ENCODE assay signal across 1 cellular context in the genomic region with DNA sequence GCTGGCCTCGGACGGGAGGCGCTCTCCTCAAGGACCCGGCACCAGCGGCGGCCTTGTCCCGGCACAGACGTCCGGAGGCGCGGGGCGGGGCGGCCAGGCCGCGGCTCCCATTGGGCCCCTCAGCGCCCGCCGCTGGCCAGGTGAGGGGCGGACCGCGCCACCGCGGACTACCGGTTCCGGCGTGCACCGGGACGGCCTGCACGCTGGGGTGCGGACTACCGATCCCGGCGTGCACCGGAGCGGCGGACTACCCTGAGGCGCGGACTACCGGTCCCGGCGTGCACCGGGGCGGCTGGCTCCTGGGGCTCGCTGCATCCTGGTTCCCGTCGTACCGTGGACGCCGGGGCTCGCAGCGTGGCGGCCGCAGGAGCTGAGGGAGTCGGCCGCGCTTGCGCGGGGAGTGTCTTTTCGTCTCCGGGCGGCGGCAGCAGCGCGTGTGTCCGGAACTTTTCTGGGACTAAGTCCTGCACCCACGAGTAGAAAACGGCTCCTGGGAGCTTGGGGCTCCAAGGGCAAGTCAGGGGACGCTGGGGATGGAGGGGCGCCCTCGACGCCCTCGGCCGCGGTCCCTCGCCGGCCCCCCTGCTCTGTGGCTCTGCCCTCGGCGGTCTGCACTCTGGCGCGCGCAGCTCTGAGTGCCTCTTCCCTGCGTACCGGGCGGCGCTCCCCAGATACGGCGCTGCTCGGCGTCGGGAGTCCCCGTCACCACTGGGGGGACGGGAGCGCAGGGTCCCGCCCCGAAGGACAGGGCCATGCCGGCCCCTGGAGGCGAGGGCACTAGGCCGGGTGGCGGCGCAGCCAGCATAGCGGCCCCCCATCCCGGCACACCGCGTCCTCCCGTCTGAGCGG.
TF ChIP-seq lines count a peak whose summit lies in the region.

A gene (minus strand): TSS at position 86 of the 849 bp plus-strand sequence. CDS start 206 bp downstream, outside the sequence.

TF ChIP-seq in HepG2, 621 proteins besides CTCF, POLR2A, EP300 and RAD21 (continued from another document and continues in another):
- no peak for TF ChIP-seq ZC3H4 (CRISPR knock-in tag; IDR thresholded peaks at IDR 0.05; ENCODE audit: borderline replicate concordance)
- TF ChIP-seq, protein P1, sequence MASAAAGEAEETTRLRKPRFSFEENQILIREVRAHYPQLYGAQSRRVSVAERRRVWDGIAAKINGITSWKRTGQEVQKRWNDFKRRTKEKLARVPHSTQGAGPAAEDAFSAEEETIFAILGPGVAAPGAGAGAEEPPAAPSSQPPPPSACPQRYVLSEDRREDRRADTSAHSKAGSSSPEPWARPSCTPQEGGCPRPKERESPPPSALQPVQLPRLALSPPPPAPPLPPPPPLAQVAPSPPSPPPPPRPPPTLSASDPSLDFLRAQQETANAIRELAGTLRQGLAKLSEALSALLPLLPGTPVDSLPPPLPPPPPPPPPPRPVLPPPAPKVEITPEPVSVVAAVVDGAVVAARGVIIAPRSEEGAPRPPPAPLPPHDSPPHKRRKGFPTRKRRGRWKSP (CRISPR knock-in tag; IDR thresholded peaks at IDR 0.05): peak; percentile 83; the same call in 1 of the 2 replicates
- TF ChIP-seq, protein P2, sequence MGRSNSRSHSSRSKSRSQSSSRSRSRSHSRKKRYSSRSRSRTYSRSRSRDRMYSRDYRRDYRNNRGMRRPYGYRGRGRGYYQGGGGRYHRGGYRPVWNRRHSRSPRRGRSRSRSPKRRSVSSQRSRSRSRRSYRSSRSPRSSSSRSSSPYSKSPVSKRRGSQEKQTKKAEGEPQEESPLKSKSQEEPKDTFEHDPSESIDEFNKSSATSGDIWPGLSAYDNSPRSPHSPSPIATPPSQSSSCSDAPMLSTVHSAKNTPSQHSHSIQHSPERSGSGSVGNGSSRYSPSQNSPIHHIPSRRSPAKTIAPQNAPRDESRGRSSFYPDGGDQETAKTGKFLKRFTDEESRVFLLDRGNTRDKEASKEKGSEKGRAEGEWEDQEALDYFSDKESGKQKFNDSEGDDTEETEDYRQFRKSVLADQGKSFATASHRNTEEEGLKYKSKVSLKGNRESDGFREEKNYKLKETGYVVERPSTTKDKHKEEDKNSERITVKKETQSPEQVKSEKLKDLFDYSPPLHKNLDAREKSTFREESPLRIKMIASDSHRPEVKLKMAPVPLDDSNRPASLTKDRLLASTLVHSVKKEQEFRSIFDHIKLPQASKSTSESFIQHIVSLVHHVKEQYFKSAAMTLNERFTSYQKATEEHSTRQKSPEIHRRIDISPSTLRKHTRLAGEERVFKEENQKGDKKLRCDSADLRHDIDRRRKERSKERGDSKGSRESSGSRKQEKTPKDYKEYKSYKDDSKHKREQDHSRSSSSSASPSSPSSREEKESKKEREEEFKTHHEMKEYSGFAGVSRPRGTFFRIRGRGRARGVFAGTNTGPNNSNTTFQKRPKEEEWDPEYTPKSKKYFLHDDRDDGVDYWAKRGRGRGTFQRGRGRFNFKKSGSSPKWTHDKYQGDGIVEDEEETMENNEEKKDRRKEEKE (IDR thresholded peaks at IDR 0.05): no peak
- no peak for TF ChIP-seq TCF7L2 (IDR thresholded peaks at IDR 0.05; ENCODE audit: low read depth, low read length)
- no peak for TF ChIP-seq ZNF12 (CRISPR knock-in tag; IDR thresholded peaks at IDR 0.05)
- TF ChIP-seq, protein P3, sequence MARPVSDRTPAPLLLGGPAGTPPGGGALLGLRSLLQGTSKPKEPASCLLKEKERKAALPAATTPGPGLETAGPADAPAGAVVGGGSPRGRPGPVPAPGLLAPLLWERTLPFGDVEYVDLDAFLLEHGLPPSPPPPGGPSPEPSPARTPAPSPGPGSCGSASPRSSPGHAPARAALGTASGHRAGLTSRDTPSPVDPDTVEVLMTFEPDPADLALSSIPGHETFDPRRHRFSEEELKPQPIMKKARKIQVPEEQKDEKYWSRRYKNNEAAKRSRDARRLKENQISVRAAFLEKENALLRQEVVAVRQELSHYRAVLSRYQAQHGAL (CRISPR knock-in tag; IDR thresholded peaks at IDR 0.05; ENCODE audit: not compliant biosample characterization): no peak
- TF ChIP-seq ZBTB8A (CRISPR knock-in tag; IDR thresholded peaks at IDR 0.05; ENCODE audit: borderline replicate concordance, low read depth): no peak
- TF ChIP-seq ZNF30 (CRISPR knock-in tag; IDR thresholded peaks at IDR 0.05): no peak
- TF ChIP-seq, protein P4, sequence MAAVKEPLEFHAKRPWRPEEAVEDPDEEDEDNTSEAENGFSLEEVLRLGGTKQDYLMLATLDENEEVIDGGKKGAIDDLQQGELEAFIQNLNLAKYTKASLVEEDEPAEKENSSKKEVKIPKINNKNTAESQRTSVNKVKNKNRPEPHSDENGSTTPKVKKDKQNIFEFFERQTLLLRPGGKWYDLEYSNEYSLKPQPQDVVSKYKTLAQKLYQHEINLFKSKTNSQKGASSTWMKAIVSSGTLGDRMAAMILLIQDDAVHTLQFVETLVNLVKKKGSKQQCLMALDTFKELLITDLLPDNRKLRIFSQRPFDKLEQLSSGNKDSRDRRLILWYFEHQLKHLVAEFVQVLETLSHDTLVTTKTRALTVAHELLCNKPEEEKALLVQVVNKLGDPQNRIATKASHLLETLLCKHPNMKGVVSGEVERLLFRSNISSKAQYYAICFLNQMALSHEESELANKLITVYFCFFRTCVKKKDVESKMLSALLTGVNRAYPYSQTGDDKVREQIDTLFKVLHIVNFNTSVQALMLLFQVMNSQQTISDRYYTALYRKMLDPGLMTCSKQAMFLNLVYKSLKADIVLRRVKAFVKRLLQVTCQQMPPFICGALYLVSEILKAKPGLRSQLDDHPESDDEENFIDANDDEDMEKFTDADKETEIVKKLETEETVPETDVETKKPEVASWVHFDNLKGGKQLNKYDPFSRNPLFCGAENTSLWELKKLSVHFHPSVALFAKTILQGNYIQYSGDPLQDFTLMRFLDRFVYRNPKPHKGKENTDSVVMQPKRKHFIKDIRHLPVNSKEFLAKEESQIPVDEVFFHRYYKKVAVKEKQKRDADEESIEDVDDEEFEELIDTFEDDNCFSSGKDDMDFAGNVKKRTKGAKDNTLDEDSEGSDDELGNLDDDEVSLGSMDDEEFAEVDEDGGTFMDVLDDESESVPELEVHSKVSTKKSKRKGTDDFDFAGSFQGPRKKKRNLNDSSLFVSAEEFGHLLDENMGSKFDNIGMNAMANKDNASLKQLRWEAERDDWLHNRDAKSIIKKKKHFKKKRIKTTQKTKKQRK (IDR thresholded peaks at IDR 0.05; ENCODE audit: low read length): no peak
- TF ChIP-seq, protein P5, sequence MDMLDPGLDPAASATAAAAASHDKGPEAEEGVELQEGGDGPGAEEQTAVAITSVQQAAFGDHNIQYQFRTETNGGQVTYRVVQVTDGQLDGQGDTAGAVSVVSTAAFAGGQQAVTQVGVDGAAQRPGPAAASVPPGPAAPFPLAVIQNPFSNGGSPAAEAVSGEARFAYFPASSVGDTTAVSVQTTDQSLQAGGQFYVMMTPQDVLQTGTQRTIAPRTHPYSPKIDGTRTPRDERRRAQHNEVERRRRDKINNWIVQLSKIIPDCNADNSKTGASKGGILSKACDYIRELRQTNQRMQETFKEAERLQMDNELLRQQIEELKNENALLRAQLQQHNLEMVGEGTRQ (IDR thresholded peaks at IDR 0.05; ENCODE audit: low read depth, low read length): no peak
- TF ChIP-seq, protein P5 (CRISPR knock-in tag; IDR thresholded peaks at IDR 0.05; ENCODE audit: borderline replicate concordance): peak; percentile 62; the same call in 1 of the 2 replicates
- TF ChIP-seq NFE2 (CRISPR knock-in tag; IDR thresholded peaks at IDR 0.05): no peak
- TF ChIP-seq ZNF546 (CRISPR knock-in tag; conservative IDR thresholded peaks at IDR 0.05): peak; percentile 39; the same call in 1 of the 2 replicates
- no peak for TF ChIP-seq SMARCC2 (IDR thresholded peaks at IDR 0.05)
- no peak for TF ChIP-seq SRF (IDR thresholded peaks at IDR 0.05; ENCODE audit: low read depth, low read length)
- TF ChIP-seq NKX3-1 (CRISPR knock-in tag; IDR thresholded peaks at IDR 0.05): peak; percentile 36; the same call in 1 of the 2 replicates
- peak; percentile 54; the same call in 1 of the 2 replicates for TF ChIP-seq FOXO1 (CRISPR knock-in tag; IDR thresholded peaks at IDR 0.05)
- no peak for TF ChIP-seq ZNF550 (CRISPR knock-in tag; IDR thresholded peaks at IDR 0.05; ENCODE audit: borderline replicate concordance)
- peak; percentile 53; the same call in 1 of the 2 replicates for TF ChIP-seq SOX5 (CRISPR knock-in tag; IDR thresholded peaks at IDR 0.05; ENCODE audit: borderline replicate concordance)
- peak; percentile 8 for TF ChIP-seq ZNF619 (CRISPR knock-in tag; IDR thresholded peaks at IDR 0.05)
- TF ChIP-seq, protein P6, sequence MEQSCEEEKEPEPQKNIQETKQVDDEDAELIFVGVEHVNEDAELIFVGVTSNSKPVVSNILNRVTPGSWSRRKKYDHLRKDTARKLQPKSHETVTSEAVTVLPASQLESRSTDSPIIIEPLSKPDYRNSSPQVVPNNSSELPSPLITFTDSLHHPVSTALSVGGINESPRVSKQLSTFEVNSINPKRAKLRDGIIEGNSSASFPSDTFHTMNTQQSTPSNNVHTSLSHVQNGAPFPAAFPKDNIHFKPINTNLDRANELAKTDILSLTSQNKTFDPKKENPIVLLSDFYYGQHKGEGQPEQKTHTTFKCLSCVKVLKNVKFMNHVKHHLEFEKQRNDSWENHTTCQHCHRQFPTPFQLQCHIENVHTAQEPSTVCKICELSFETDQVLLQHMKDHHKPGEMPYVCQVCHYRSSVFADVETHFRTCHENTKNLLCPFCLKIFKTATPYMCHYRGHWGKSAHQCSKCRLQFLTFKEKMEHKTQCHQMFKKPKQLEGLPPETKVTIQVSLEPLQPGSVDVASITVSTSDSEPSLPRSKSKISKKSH (CRISPR knock-in tag; IDR thresholded peaks at IDR 0.05; ENCODE audit: borderline replicate concordance): 0 out of 2 replicates have a peak, but pooled peaks have one; percentile 40
- no peak for TF ChIP-seq SMARCE1 (IDR thresholded peaks at IDR 0.05; ENCODE audit: borderline replicate concordance)
- TF ChIP-seq, protein P7, sequence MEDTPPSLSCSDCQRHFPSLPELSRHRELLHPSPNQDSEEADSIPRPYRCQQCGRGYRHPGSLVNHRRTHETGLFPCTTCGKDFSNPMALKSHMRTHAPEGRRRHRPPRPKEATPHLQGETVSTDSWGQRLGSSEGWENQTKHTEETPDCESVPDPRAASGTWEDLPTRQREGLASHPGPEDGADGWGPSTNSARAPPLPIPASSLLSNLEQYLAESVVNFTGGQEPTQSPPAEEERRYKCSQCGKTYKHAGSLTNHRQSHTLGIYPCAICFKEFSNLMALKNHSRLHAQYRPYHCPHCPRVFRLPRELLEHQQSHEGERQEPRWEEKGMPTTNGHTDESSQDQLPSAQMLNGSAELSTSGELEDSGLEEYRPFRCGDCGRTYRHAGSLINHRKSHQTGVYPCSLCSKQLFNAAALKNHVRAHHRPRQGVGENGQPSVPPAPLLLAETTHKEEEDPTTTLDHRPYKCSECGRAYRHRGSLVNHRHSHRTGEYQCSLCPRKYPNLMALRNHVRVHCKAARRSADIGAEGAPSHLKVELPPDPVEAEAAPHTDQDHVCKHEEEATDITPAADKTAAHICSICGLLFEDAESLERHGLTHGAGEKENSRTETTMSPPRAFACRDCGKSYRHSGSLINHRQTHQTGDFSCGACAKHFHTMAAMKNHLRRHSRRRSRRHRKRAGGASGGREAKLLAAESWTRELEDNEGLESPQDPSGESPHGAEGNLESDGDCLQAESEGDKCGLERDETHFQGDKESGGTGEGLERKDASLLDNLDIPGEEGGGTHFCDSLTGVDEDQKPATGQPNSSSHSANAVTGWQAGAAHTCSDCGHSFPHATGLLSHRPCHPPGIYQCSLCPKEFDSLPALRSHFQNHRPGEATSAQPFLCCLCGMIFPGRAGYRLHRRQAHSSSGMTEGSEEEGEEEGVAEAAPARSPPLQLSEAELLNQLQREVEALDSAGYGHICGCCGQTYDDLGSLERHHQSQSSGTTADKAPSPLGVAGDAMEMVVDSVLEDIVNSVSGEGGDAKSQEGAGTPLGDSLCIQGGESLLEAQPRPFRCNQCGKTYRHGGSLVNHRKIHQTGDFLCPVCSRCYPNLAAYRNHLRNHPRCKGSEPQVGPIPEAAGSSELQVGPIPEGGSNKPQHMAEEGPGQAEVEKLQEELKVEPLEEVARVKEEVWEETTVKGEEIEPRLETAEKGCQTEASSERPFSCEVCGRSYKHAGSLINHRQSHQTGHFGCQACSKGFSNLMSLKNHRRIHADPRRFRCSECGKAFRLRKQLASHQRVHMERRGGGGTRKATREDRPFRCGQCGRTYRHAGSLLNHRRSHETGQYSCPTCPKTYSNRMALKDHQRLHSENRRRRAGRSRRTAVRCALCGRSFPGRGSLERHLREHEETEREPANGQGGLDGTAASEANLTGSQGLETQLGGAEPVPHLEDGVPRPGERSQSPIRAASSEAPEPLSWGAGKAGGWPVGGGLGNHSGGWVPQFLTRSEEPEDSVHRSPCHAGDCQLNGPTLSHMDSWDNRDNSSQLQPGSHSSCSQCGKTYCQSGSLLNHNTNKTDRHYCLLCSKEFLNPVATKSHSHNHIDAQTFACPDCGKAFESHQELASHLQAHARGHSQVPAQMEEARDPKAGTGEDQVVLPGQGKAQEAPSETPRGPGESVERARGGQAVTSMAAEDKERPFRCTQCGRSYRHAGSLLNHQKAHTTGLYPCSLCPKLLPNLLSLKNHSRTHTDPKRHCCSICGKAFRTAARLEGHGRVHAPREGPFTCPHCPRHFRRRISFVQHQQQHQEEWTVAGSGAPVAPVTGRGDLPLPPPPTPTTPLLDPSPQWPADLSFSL (CRISPR knock-in tag; IDR thresholded peaks at IDR 0.05): no peak
- TF ChIP-seq NFKBIZ (CRISPR knock-in tag; IDR thresholded peaks at IDR 0.05): no peak
